Comparison of ENCODE assay signal across 23 cellular contexts in genomic region chr3:170482199-170482598, GRCh38.
"Had no signal": no experiment of that assay in that cellular context is flagged by ENCODE, and none has a peak within 500 bp of the region (broad histone marks: within the 10 kb centered on the region; RNA-seq: fewer than 3 reads in every experiment).

No MANE protein-coding gene starts in this region.

- H3K36me3 Mint-ChIP-seq: naive B cell; natural killer cell treated with Interleukin-12 subunit alpha and Interleukin-12 subunit beta and Interleukin-15 and Interleukin-18, amount 100 ng/mL, for 72 hours; neural progenitor cell; stimulated activated naive B cell treated with anti-CD40 and anti-IgM and Interleukin-4, amounts not matched to agents 10 μg/mL and 1 μg/mL and 100 μg/mL, for 72 hours had no signal

- H3K27ac Mint-ChIP-seq: dendritic cell treated with granulocyte-macrophage colony-stimulating factor and Interleukin-4, amounts not matched to agents 40 ng/mL and 50 ng/mL, for 4 days; mesothelial cell of epicardium; naive B cell; natural killer cell treated with Interleukin-12 subunit alpha and Interleukin-12 subunit beta and Interleukin-15 and Interleukin-18, amount 100 ng/mL, for 72 hours; stimulated activated naive B cell treated with anti-CD40 and anti-IgM and Interleukin-4, amounts not matched to agents 10 μg/mL and 1 μg/mL and 100 μg/mL, for 72 hours; stimulated activated naive CD8-positive, alpha-beta T cell treated with anti-CD3 and anti-CD28 coated beads, Interleukin-15, Interleukin-2, amounts not matched to agents 100 ng/mL and 50 ng/mL, for 24 hours had no signal

- H3K27me3 ChIP-seq: colonic mucosa, left lung, neural progenitor cell, right lobe of liver, tibial nerve, upper lobe of left lung had no signal

- H3K36me3 ChIP-seq: colonic mucosa, esophagus squamous epithelium, left lung, neural progenitor cell, right lobe of liver, thoracic aorta, tibial nerve, upper lobe of left lung had no signal

- H3K27ac ChIP-seq: colonic mucosa, esophagus squamous epithelium, left lung, neural progenitor cell, parathyroid adenoma, right lobe of liver, thoracic aorta, tibial nerve, upper lobe of left lung had no signal

- H3K4me1 ChIP-seq: colonic mucosa, esophagus squamous epithelium, left lung, parathyroid adenoma, tibial nerve, upper lobe of left lung had no signal

- ATAC-seq: left lung; mucosa of descending colon; natural killer cell treated with Interleukin-12 subunit alpha and Interleukin-12 subunit beta and Interleukin-15 and Interleukin-18, amount 100 ng/mL, for 72 hours; right lobe of liver; stimulated activated naive B cell treated with anti-CD40 and anti-IgM and Interleukin-4, amounts not matched to agents 10 μg/mL and 1 μg/mL and 100 μg/mL, for 72 hours had no signal

- H3K9me3 Mint-ChIP-seq: dendritic cell treated with granulocyte-macrophage colony-stimulating factor and Interleukin-4, amounts not matched to agents 40 ng/mL and 50 ng/mL, for 4 days; mesothelial cell of epicardium; naive B cell; natural killer cell treated with Interleukin-12 subunit alpha and Interleukin-12 subunit beta and Interleukin-15 and Interleukin-18, amount 100 ng/mL, for 72 hours; stimulated activated naive B cell treated with anti-CD40 and anti-IgM and Interleukin-4, amounts not matched to agents 10 μg/mL and 1 μg/mL and 100 μg/mL, for 72 hours; stimulated activated naive CD8-positive, alpha-beta T cell treated with anti-CD3 and anti-CD28 coated beads, Interleukin-15, Interleukin-2, amounts not matched to agents 100 ng/mL and 50 ng/mL, for 24 hours had no signal

- DNase-seq: colonic mucosa; effector memory CD4-positive, alpha-beta T cell; erythroblast; esophagus squamous epithelium; hypothalamus; left lung; mesenchymal stem cell; mucosa of descending colon; naive B cell; right lobe of liver; small intestine; stimulated activated CD4-positive, alpha-beta T cell treated with anti-CD3 and anti-CD28 coated beads, Interleukin-15, amount 100 ng/mL, for 24 hours; stimulated activated CD4-positive, alpha-beta T cell treated with anti-CD3 and anti-CD28 coated beads, Interleukin-2, amount 100 ng/mL, for 48 hours; stimulated activated naive B cell treated with anti-CD40 and anti-IgM and Interleukin-4, amounts not matched to agents 10 μg/mL and 1 μg/mL and 100 μg/mL, for 72 hours; upper lobe of left lung had no signal

- H3K27me3 Mint-ChIP-seq: dendritic cell treated with granulocyte-macrophage colony-stimulating factor and Interleukin-4, amounts not matched to agents 40 ng/mL and 50 ng/mL, for 4 days had no signal

- H3K4me1 Mint-ChIP-seq: naive B cell; stimulated activated naive B cell treated with anti-CD40 and anti-IgM and Interleukin-4, amounts not matched to agents 10 μg/mL and 1 μg/mL and 100 μg/mL, for 72 hours had no signal

- H3K9me3 ChIP-seq: colonic mucosa, esophagus squamous epithelium, left lung, mucosa of descending colon, right lobe of liver, thoracic aorta, tibial nerve, upper lobe of left lung had no signal

- H3K4me3 ChIP-seq: colonic mucosa, esophagus squamous epithelium, left lung, mucosa of descending colon, neural progenitor cell, right lobe of liver, thoracic aorta, tibial nerve, upper lobe of left lung had no signal

- H3K4me3 Mint-ChIP-seq: dendritic cell treated with granulocyte-macrophage colony-stimulating factor and Interleukin-4, amounts not matched to agents 40 ng/mL and 50 ng/mL, for 4 days; mesothelial cell of epicardium; natural killer cell treated with Interleukin-12 subunit alpha and Interleukin-12 subunit beta and Interleukin-15 and Interleukin-18, amount 100 ng/mL, for 72 hours; neural progenitor cell; stimulated activated naive B cell treated with anti-CD40 and anti-IgM and Interleukin-4, amounts not matched to agents 10 μg/mL and 1 μg/mL and 100 μg/mL, for 72 hours; stimulated activated naive CD8-positive, alpha-beta T cell treated with anti-CD3 and anti-CD28 coated beads, Interleukin-15, Interleukin-2, amounts not matched to agents 100 ng/mL and 50 ng/mL, for 24 hours had no signal
